10 cellular contexts compared by ENCODE assay signal in genomic region chr16:27319257-27319965, GRCh38. TPM values are rescaled to one million over a fixed set of nuclear protein-coding genes. Genes with fewer than 3 reads are reported as not detected.
A peak's percentile ranks its signal among the peaks of the same experiment; 100 is the strongest.
DNase-seq lines count a peak whose midpoint lies in the region; ATAC-seq and TF ChIP-seq lines count a peak whose summit lies in the region.
"Had no signal": no experiment of that assay in that cellular context is flagged by ENCODE, and none has a peak within 500 bp of the region (broad histone marks: within the 10 kb centered on the region; RNA-seq: fewer than 3 reads in every experiment).

No MANE protein-coding gene starts in this region.

- H3K36me3 ChIP-seq in breast epithelium (no peaks in the 10 kb centered on the region), muscle layer of duodenum (ENCODE audit: control insufficient read depth in 1 of 2, insufficient read depth in 2 of 2, low read length in 2 of 2) (no peaks in the 10 kb centered on the region)

- in situ Hi-C loops in GM13976 (cut with MboI; ENCODE audit: low sequenced_read_pairs, unreplicated experiment): no loop called here

- peak overlapping the region; percentile 100 for H3K27ac Mint-ChIP-seq in stimulated activated naive CD8-positive, alpha-beta T cell treated with anti-CD3 and anti-CD28 coated beads, Interleukin-15, Interleukin-2, amounts not matched to agents 100 ng/mL and 50 ng/mL, for 24 hours

- ATAC-seq in stimulated activated naive CD8-positive, alpha-beta T cell treated with anti-CD3 and anti-CD28 coated beads, Interleukin-15, Interleukin-2, amounts not matched to agents 100 U/mL and 50 U/mL, for 24 hours: no peak
- ATAC-seq in HG02852 (IDR thresholded peaks at IDR 0.05; ENCODE audit: unreplicated experiment): no peak

- H3K27me3 Mint-ChIP-seq in stimulated activated naive CD8-positive, alpha-beta T cell treated with anti-CD3 and anti-CD28 coated beads, Interleukin-15, Interleukin-2, amounts not matched to agents 100 ng/mL and 50 ng/mL, for 24 hours: no peaks in the 10 kb centered on the region

- intact Hi-C loops in breast epithelium (cut with DNase I; ENCODE audit: low total_unique reads): loop anchor here (10.0 kb wide), 1 partner anchor 85 kb away; no protein-coding TSS in a partner anchor

- H3K27me3 ChIP-seq in breast epithelium: no peaks in the 10 kb centered on the region
- H3K27me3 ChIP-seq in muscle layer of duodenum (ENCODE audit: low read depth, low read length): no peaks in the 10 kb centered on the region

- H3K4me3 Mint-ChIP-seq in stimulated activated naive CD8-positive, alpha-beta T cell treated with anti-CD3 and anti-CD28 coated beads, Interleukin-15, Interleukin-2, amounts not matched to agents 100 ng/mL and 50 ng/mL, for 24 hours: peak overlapping the region; percentile 99

- no peaks in the 10 kb centered on the region for H3K9me3 Mint-ChIP-seq in stimulated activated naive CD8-positive, alpha-beta T cell treated with anti-CD3 and anti-CD28 coated beads, Interleukin-15, Interleukin-2, amounts not matched to agents 100 ng/mL and 50 ng/mL, for 24 hours

- no peak for TF ChIP-seq POLR2A in breast epithelium (IDR thresholded peaks at IDR 0.05)

- peak overlapping the region; percentile 97 to 100 for H3K27ac ChIP-seq in breast epithelium
- peak overlapping the region; percentile 89 for H3K27ac ChIP-seq in muscle layer of duodenum (ENCODE audit: low read length)

- H3K36me3 Mint-ChIP-seq in stimulated activated naive CD8-positive, alpha-beta T cell treated with anti-CD3 and anti-CD28 coated beads, Interleukin-15, Interleukin-2, amounts not matched to agents 100 ng/mL and 50 ng/mL, for 24 hours (ENCODE audit: low read depth): peaks cover 97% of the 10 kb centered on the region

- H3K9me3 ChIP-seq in breast epithelium: no peaks in the 10 kb centered on the region
- no peaks in the 10 kb centered on the region for H3K9me3 ChIP-seq in muscle layer of duodenum (ENCODE audit: control insufficient read depth in 1 of 2, low read length in 2 of 2)

- TF ChIP-seq CTCF in breast epithelium (IDR thresholded peaks at IDR 0.05) (no peak), GM13976 (IDR thresholded peaks at IDR 0.05; ENCODE audit: borderline replicate concordance, control extremely low read depth, extremely low read depth, insufficient read depth, missing control alignments) (no peak)

- peaks cover 0 to 8% of the 10 kb centered on the region in 2 donors for H3K4me1 ChIP-seq in breast epithelium
- peaks cover 24 to 44% of the 10 kb centered on the region in 2 donors for H3K4me1 ChIP-seq in muscle layer of duodenum (ENCODE audit: control insufficient read depth in 1 of 2, insufficient read depth in 2 of 2, low read length in 2 of 2)

- DNase-seq in stimulated activated naive CD8-positive, alpha-beta T cell treated with anti-CD3 and anti-CD28 coated beads, Interleukin-15, Interleukin-2, amounts not matched to agents 100 U/mL and 50 U/mL, for 24 hours: no peak
- no peak for DNase-seq in breast epithelium (ENCODE audit: low spot score in 2 of 2)
- no peak for DNase-seq in medulla oblongata (ENCODE audit: extremely low spot score)
- no peak for DNase-seq in GM13976 (ENCODE audit: low spot score)
- no peak for DNase-seq in NCI-H1092 (lab: John Stamatoyannopoulos, UW)
- DNase-seq: kidney glomerular epithelial cell, SW 1271 had no signal

- H3K4me3 ChIP-seq in breast epithelium (no peak overlapping the region), muscle layer of duodenum (ENCODE audit: low read depth in 1 of 2, low read length in 2 of 2) (peak overlapping the region in 1 of 2 donors; percentile 10)

- H3K4me1 Mint-ChIP-seq in stimulated activated naive CD8-positive, alpha-beta T cell treated with anti-CD3 and anti-CD28 coated beads, Interleukin-15, Interleukin-2, amounts not matched to agents 100 ng/mL and 50 ng/mL, for 24 hours (ENCODE audit: low read depth): peaks cover 95% of the 10 kb centered on the region

RNA-seq across cellular contexts. Expression of gene IL4R, which starts 5.6 kb away (rescaled TPM):
- 10 to 100 TPM; 18.7 to 53.4 (median 51.8) TPM for total RNA-seq in breast epithelium

RNA-seq across cellular contexts. Expression of gene NSMCE1, which starts 50.8 kb away (rescaled TPM):
- total RNA-seq in breast epithelium: 10 to 100 TPM; 32.4 to 54.6 (median 51.8) TPM
